In the genomic region with DNA sequence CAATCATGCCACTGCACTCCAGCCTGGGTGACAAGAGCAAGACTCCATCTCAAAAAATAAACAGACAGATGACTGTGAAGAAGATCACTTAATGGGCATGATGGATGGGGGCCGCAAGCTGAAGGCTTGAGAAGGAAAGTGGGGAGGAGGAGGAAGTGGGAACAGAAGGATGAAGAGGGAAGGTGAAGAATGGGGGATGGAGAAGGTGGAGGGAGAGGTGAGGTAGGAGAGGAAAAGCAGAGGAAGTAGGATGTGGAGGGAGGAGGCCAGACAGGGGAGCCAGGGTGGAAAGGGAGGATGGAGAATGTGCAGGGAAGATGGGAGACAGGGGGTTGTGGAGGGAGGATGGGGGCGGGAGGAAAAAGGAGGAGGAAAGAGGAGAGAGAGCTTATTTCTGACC, we compare ENCODE assay signal across 19 cellular contexts.
"Had no signal": no experiment of that assay in that cellular context is flagged by ENCODE, and none has a peak within 500 bp of the region (broad histone marks: within the 10 kb centered on the region; RNA-seq: fewer than 3 reads in every experiment).

No MANE protein-coding gene starts in this region.

- H3K9me3 Mint-ChIP-seq: effector memory CD8-positive, alpha-beta T cell; memory B cell; naive B cell; natural killer cell treated with Interleukin-12 subunit alpha and Interleukin-12 subunit beta and Interleukin-15 and Interleukin-18, amount 100 ng/mL, for 72 hours; stimulated activated naive CD8-positive, alpha-beta T cell treated with anti-CD3 and anti-CD28 coated beads, Interleukin-15, amount 100 ng/mL, for 72 hours had no signal

- DNase-seq: cortex of kidney; effector memory CD8-positive, alpha-beta T cell; heart left ventricle; kidney; mucosa of descending colon; naive B cell; occipital lobe; pancreas; right lobe of liver; small intestine; stimulated activated CD4-positive, alpha-beta T cell treated with anti-CD3 and anti-CD28 coated beads, Interleukin-1b, Interleukin-23, amount 100 ng/mL, for 48 hours; stimulated activated CD4-positive, alpha-beta T cell treated with anti-CD3 and anti-CD28 coated beads, Interleukin-4, amount 100 ng/mL, for 1 hour; stimulated activated CD8-positive, alpha-beta memory T cell treated with anti-CD3 and anti-CD28 coated beads, Interleukin-4, amount 100 ng/mL, for 48 hours; stimulated activated naive CD4-positive, alpha-beta T cell; stimulated activated naive CD8-positive, alpha-beta T cell treated with anti-CD3 and anti-CD28 coated beads, Interleukin-15, amount 100 ng/mL, for 72 hours; transverse colon; upper lobe of right lung had no signal

- H3K4me3 Mint-ChIP-seq: effector memory CD8-positive, alpha-beta T cell; memory B cell; naive B cell; natural killer cell treated with Interleukin-12 subunit alpha and Interleukin-12 subunit beta and Interleukin-15 and Interleukin-18, amount 100 ng/mL, for 72 hours; stimulated activated naive CD8-positive, alpha-beta T cell treated with anti-CD3 and anti-CD28 coated beads, Interleukin-15, amount 100 ng/mL, for 72 hours had no signal

- H3K4me1 Mint-ChIP-seq: memory B cell, naive B cell had no signal

- H3K27ac Mint-ChIP-seq: effector memory CD8-positive, alpha-beta T cell; memory B cell; naive B cell; natural killer cell treated with Interleukin-12 subunit alpha and Interleukin-12 subunit beta and Interleukin-15 and Interleukin-18, amount 100 ng/mL, for 72 hours; stimulated activated naive CD8-positive, alpha-beta T cell treated with anti-CD3 and anti-CD28 coated beads, Interleukin-15, amount 100 ng/mL, for 72 hours had no signal

- H3K36me3 Mint-ChIP-seq: memory B cell; naive B cell; natural killer cell treated with Interleukin-12 subunit alpha and Interleukin-12 subunit beta and Interleukin-15 and Interleukin-18, amount 100 ng/mL, for 72 hours had no signal

- H3K27me3 Mint-ChIP-seq: stimulated activated naive CD8-positive, alpha-beta T cell treated with anti-CD3 and anti-CD28 coated beads, Interleukin-15, amount 100 ng/mL, for 72 hours had no signal
